In genomic region chr11:121086866-121087265, GRCh38 we compare ENCODE assay signal across 18 cellular contexts. TPM values are rescaled to one million over a fixed set of nuclear protein-coding genes. Genes with fewer than 3 reads are reported as not detected.
"Had no signal": no experiment of that assay in that cellular context is flagged by ENCODE, and none has a peak within 500 bp of the region (broad histone marks: within the 10 kb centered on the region; RNA-seq: fewer than 3 reads in every experiment).

No MANE protein-coding gene starts in this region.

- H2AFZ ChIP-seq: hepatocyte had no signal

- H3K27ac ChIP-seq: ascending aorta, gastroesophageal sphincter, hepatocyte, psoas muscle, transverse colon had no signal

- H3K9me3 ChIP-seq: ascending aorta, gastroesophageal sphincter, psoas muscle, right lobe of liver, transverse colon had no signal

- H3K36me3 ChIP-seq: right lobe of liver had no signal

- DNase-seq: activated CD4-positive, alpha-beta memory T cell treated with anti-CD3 and anti-CD28 coated beads for 36 hours; activated CD4-positive, alpha-beta T cell treated with anti-CD3 and anti-CD28 coated beads for 1 hour; activated gamma-delta T cell; activated naive CD8-positive, alpha-beta T cell treated with anti-CD3 and anti-CD28 coated beads for 36 hours; activated T-cell treated with anti-CD3 and anti-CD28 coated beads, Interleukin-2, amount 50 U/mL, for 4 hours; central memory CD4-positive, alpha-beta T cell; left ventricle myocardium superior; mesenchymal stem cell; psoas muscle; right lobe of liver; stimulated activated CD4-positive, alpha-beta T cell treated with anti-CD3 and anti-CD28 coated beads, Interleukin-2, amount 100 ng/mL, for 24 hours; stimulated activated naive B cell treated with anti-CD40 and anti-IgM and Interleukin-4, amounts not matched to agents 10 μg/mL and 1 μg/mL and 100 μg/mL, for 72 hours; substantia nigra; T1000; transverse colon had no signal

- ATAC-seq: activated T-cell treated with anti-CD3 and anti-CD28 coated beads, Interleukin-2, amount 50 U/mL, for 4 hours; gastroesophageal sphincter; left ventricle myocardium superior; psoas muscle; stimulated activated naive B cell treated with anti-CD40 and anti-IgM and Interleukin-4, amounts not matched to agents 10 μg/mL and 1 μg/mL and 100 μg/mL, for 72 hours had no signal

- H3K27me3 ChIP-seq: ascending aorta, gastroesophageal sphincter, hepatocyte, right lobe of liver, transverse colon had no signal

- H3K4me2 ChIP-seq: hepatocyte had no signal

- H3K4me1 ChIP-seq: ascending aorta, gastroesophageal sphincter, psoas muscle, transverse colon had no signal

- H3K4me3 ChIP-seq: ascending aorta, gastroesophageal sphincter, hepatocyte, psoas muscle, right lobe of liver, transverse colon had no signal

RNA-seq across cellular contexts. Expression of gene TECTA, which starts 14.2 kb away (rescaled TPM):
- total RNA-seq: ascending aorta had no signal
